18 cellular contexts compared by ENCODE assay signal in the genomic region with DNA sequence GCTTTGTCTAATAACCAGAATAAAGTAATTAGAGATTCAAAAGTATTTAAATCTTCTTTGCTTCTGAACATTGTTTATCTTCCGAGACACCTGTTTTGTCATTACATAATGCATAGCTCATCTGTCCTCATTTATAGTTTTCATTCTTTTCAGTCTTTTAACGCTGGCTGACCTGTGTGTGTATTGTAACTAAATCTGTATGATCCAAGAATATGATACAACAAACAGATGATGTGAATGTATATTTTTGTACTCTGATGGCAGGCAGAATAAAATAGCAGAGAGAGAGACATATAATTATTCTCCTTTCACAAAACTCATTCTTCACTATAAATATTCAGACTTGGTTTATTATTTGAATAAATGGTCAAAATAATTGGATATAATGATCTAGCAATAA.
DNase-seq lines count a peak whose midpoint lies in the region; ATAC-seq and TF ChIP-seq lines count a peak whose summit lies in the region.
"Had no signal": no experiment of that assay in that cellular context is flagged by ENCODE, and none has a peak within 500 bp of the region (broad histone marks: within the 10 kb centered on the region; RNA-seq: fewer than 3 reads in every experiment).

No MANE protein-coding gene starts in this region.

- no peaks in the 10 kb centered on the region for H3F3A ChIP-seq in neural progenitor cell (ENCODE audit: low read depth)

- H3K9me3 Mint-ChIP-seq in neural progenitor cell, result no peaks in the 10 kb centered on the region
- no peaks in the 10 kb centered on the region for H3K9me3 Mint-ChIP-seq in activated T-helper 17 cell treated with anti-CD3 and anti-CD28 coated beads, Interleukin-2, amount 50 U/mL, for 72 hours
- H3K9me3 Mint-ChIP-seq: GM23338 had no signal

- no peaks in the 10 kb centered on the region for H3K9me3 ChIP-seq in neural progenitor cell (ENCODE audit: low read depth)

- no peak for ATAC-seq in HG02763 (IDR thresholded peaks at IDR 0.05; ENCODE audit: unreplicated experiment)
- no peak for ATAC-seq in activated T-helper 17 cell treated with anti-CD3 and anti-CD28 coated beads, Interleukin-2, amount 50 U/mL, for 72 hours (replicated peaks)
- ATAC-seq in GM21528 (IDR thresholded peaks at IDR 0.05; ENCODE audit: low FRiP score, unreplicated experiment), result no peak
- ATAC-seq: GM23338, HCT116, SK-N-SH treated with all-trans-retinoic acid at 6 μM for 48 hours had no signal

- H3K4me2 ChIP-seq in neural progenitor cell, result no peak overlapping the region
- H3K4me2 ChIP-seq: GM23338 had no signal

- TF ChIP-seq CTCF in neural progenitor cell (IDR thresholded peaks at IDR 0.05), result no peak

- peaks cover 21% of the 10 kb centered on the region for H3K36me3 Mint-ChIP-seq in neural progenitor cell
- peaks cover 32% of the 10 kb centered on the region for H3K36me3 Mint-ChIP-seq in activated T-helper 17 cell treated with anti-CD3 and anti-CD28 coated beads, Interleukin-2, amount 50 U/mL, for 72 hours (ENCODE audit: low read depth)

- no peak overlapping the region for H3K4me3 ChIP-seq in neural progenitor cell
- H3K4me3 ChIP-seq: GM23338 had no signal

- H3K27me3 ChIP-seq in neural progenitor cell, result no peaks in the 10 kb centered on the region

- H4K20me1 ChIP-seq in neural progenitor cell (ENCODE audit: low read depth), result no peaks in the 10 kb centered on the region

- H2AFZ ChIP-seq in neural progenitor cell (replicated peaks), result no peak overlapping the region
- H2AFZ ChIP-seq: GM23338 had no signal

- H3K36me3 ChIP-seq in neural progenitor cell, result no peaks in the 10 kb centered on the region

- H3K27ac Mint-ChIP-seq in neural progenitor cell, result no peak overlapping the region
- H3K27ac Mint-ChIP-seq in activated T-helper 17 cell treated with anti-CD3 and anti-CD28 coated beads, Interleukin-2, amount 50 U/mL, for 72 hours, result no peak overlapping the region

- H3K79me2 ChIP-seq in neural progenitor cell (ENCODE audit: low read depth), result no peaks in the 10 kb centered on the region

- H3K4me1 Mint-ChIP-seq in neural progenitor cell, result peaks cover 5% of the 10 kb centered on the region
- H3K4me1 Mint-ChIP-seq in activated T-helper 17 cell treated with anti-CD3 and anti-CD28 coated beads, Interleukin-2, amount 50 U/mL, for 72 hours, result no peaks in the 10 kb centered on the region
- H3K4me1 Mint-ChIP-seq: CD4-positive, alpha-beta memory T cell had no signal

- H3K4me1 ChIP-seq in neural progenitor cell, result peaks cover 18% of the 10 kb centered on the region

- peak overlapping the region; percentile 56 for H3K27ac ChIP-seq in neural progenitor cell

- no peak overlapping the region for H3K4me3 Mint-ChIP-seq in neural progenitor cell
- no peak overlapping the region for H3K4me3 Mint-ChIP-seq in activated T-helper 17 cell treated with anti-CD3 and anti-CD28 coated beads, Interleukin-2, amount 50 U/mL, for 72 hours
- H3K4me3 Mint-ChIP-seq: CD4-positive, alpha-beta memory T cell; GM23338 had no signal

- H3K27me3 Mint-ChIP-seq in neural progenitor cell (ENCODE audit: insufficient read depth, low read depth), result peaks cover 3% of the 10 kb centered on the region
- H3K27me3 Mint-ChIP-seq in activated T-helper 17 cell treated with anti-CD3 and anti-CD28 coated beads, Interleukin-2, amount 50 U/mL, for 72 hours, result no peaks in the 10 kb centered on the region
- H3K27me3 Mint-ChIP-seq: CD4-positive, alpha-beta memory T cell had no signal

- DNase-seq in DMS 273 treated with DMSO at 0.1 percent for 48 hours (lab: John Stamatoyannopoulos, UW) (peak; percentile 26), NCI-H1092 treated with DMSO at 0.1 percent for 48 hours (lab: John Stamatoyannopoulos, UW) (peak; percentile 54), NCI-H526 treated with DMSO at 0.1 percent for 48 hours (lab: John Stamatoyannopoulos, UW) (peak; percentile 23), neural progenitor cell (ENCODE audit: low spot score) (no peak)
- DNase-seq: Calu3; CD4-positive, alpha-beta memory T cell; GF-D8; NCI-H1436; NCI-H226; Right ventricle myocardium superior; T-helper 1 cell; T1000 had no signal

- no peak overlapping the region for H3K9ac ChIP-seq in neural progenitor cell
